In genomic region chr7:155188821-155189599, GRCh38 we compare ENCODE assay signal across 13 cellular contexts.
DNase-seq lines count a peak whose midpoint lies in the region; ATAC-seq and TF ChIP-seq lines count a peak whose summit lies in the region.
"Had no signal": no experiment of that assay in that cellular context is flagged by ENCODE, and none has a peak within 500 bp of the region (broad histone marks: within the 10 kb centered on the region; RNA-seq: fewer than 3 reads in every experiment).

No MANE protein-coding gene starts in this region.

- no TSS peak for BruUV-seq in MCF 10A (replicated peaks; lab: Mats Ljungman, UMichigan)

- H3K4me3 ChIP-seq in breast epithelium = no peak overlapping the region
- no peak overlapping the region for H3K4me3 ChIP-seq in RWPE2 (ENCODE audit: severe bottlenecking)
- H3K4me3 ChIP-seq in HAP-1 = no peak overlapping the region

- no peak overlapping the region for H3K4me3 Mint-ChIP-seq in MCF 10A (ENCODE audit: unreplicated experiment)
- H3K4me3 Mint-ChIP-seq in stimulated activated effector memory CD8-positive, alpha-beta T cell treated with anti-CD3 and anti-CD28 coated beads, Interleukin-12 subunit alpha, Interleukin-12 subunit beta, amount 100 ng/mL, for 72 hours = no peak overlapping the region
- H3K4me3 Mint-ChIP-seq: B cell had no signal

- DNase-seq in MCF 10A (ENCODE audit: unreplicated experiment) = peak; percentile 66
- DNase-seq in breast epithelium (ENCODE audit: low spot score in 2 of 2) = no peak
- DNase-seq in RWPE2 (ENCODE audit: low spot score) = no peak
- DNase-seq in fibroblast of the conjunctiva (ENCODE audit: low read depth) = peak; percentile 34
- DNase-seq in stimulated activated effector memory CD8-positive, alpha-beta T cell treated with anti-CD3 and anti-CD28 coated beads, Interleukin-12 subunit alpha, Interleukin-12 subunit beta, amount 100 ng/mL, for 72 hours (ENCODE audit: low spot score in 2 of 2) = peak in 1 of 2 donors; percentile 42
- DNase-seq in HAP-1 (ENCODE audit: low spot score in 2 of 2) = no peak
- DNase-seq in NCI-H345 treated with DMSO at 0.1 percent for 48 hours (lab: John Stamatoyannopoulos, UW; ENCODE audit: unreplicated experiment) = no peak
- no peak for DNase-seq in ureter (ENCODE audit: low spot score)
- DNase-seq: activated naive CD4-positive, alpha-beta T cell treated with anti-CD3 and anti-CD28 coated beads, Interleukin-2, amount 50 U/mL, for 16 hours; cerebellar nuclear complex; NCI-H226 had no signal

- POLR2A ChIA-PET in MCF 10A (lab: Yijun Ruan, JAX) = interaction anchor here (0.6 to 1.3 kb wide), 5 partner anchors 22 to 443 kb away, joined by 3 to 5 read pairs (median 3); partner anchors contain the start of gene INSIG1

- in situ Hi-C loops in HAP-1 (cut with MboI; ENCODE audit: low sequenced_read_pairs) = no loop called here

- CTCF ChIA-PET in MCF 10A (lab: Yijun Ruan, JAX) = interaction anchor here (0.6 to 3.9 kb wide), 16 partner anchors 9 to 409 kb away, joined by 3 to 50 read pairs (median 6); no protein-coding TSS in a partner anchor

- H3K36me3 ChIP-seq in breast epithelium (no peaks in the 10 kb centered on the region), RWPE2 (ENCODE audit: low read depth) (no peaks in the 10 kb centered on the region), HAP-1 (replicated peaks) (no peaks in the 10 kb centered on the region)

- H3K4me1 ChIP-seq in breast epithelium (no peaks in the 10 kb centered on the region), RWPE2 (ENCODE audit: insufficient read depth, poor library complexity, severe bottlenecking) (peaks cover 3% of the 10 kb centered on the region), HAP-1 (no peaks in the 10 kb centered on the region)

- peaks cover 5% of the 10 kb centered on the region for H3K4me1 Mint-ChIP-seq in MCF 10A (ENCODE audit: insufficient read depth, unreplicated experiment)
- H3K4me1 Mint-ChIP-seq in stimulated activated effector memory CD8-positive, alpha-beta T cell treated with anti-CD3 and anti-CD28 coated beads, Interleukin-12 subunit alpha, Interleukin-12 subunit beta, amount 100 ng/mL, for 72 hours = peaks cover 42% of the 10 kb centered on the region

- peak; percentile 74 for ATAC-seq in RWPE2 (ENCODE audit: low read depth)
- no peak for ATAC-seq in stimulated activated effector memory CD8-positive, alpha-beta T cell treated with anti-CD3 and anti-CD28 coated beads, Interleukin-12 subunit alpha, Interleukin-12 subunit beta, amount 100 ng/mL, for 72 hours
- ATAC-seq: Panc1 had no signal

- TF ChIP-seq CTCF in MCF 10A (IDR thresholded peaks at IDR 0.05; ENCODE audit: unreplicated experiment) (no peak), breast epithelium (IDR thresholded peaks at IDR 0.05) (no peak), RWPE2 (IDR thresholded peaks at IDR 0.05; ENCODE audit: poor library complexity, severe bottlenecking) (no peak)

- H3K9me3 ChIP-seq in breast epithelium (peaks cover 17 to 23% of the 10 kb centered on the region in 2 donors), RWPE2 (ENCODE audit: severe bottlenecking) (peaks cover 13% of the 10 kb centered on the region), HAP-1 (peaks cover 5% of the 10 kb centered on the region; the same call in 1 of the 2 replicates)

- H3K27ac ChIP-seq in breast epithelium (no peak overlapping the region), RWPE2 (ENCODE audit: poor library complexity, severe bottlenecking) (peak overlapping the region; percentile 22)

- no peak for TF ChIP-seq POLR2A in breast epithelium (IDR thresholded peaks at IDR 0.05)

- H3K27ac Mint-ChIP-seq in MCF 10A (ENCODE audit: low read depth, unreplicated experiment) = no peak overlapping the region
- peak overlapping the region; percentile 15 for H3K27ac Mint-ChIP-seq in stimulated activated effector memory CD8-positive, alpha-beta T cell treated with anti-CD3 and anti-CD28 coated beads, Interleukin-12 subunit alpha, Interleukin-12 subunit beta, amount 100 ng/mL, for 72 hours
- H3K27ac Mint-ChIP-seq: B cell had no signal

- H3K36me3 Mint-ChIP-seq in MCF 10A (ENCODE audit: insufficient read depth, unreplicated experiment) = no peaks in the 10 kb centered on the region
- H3K36me3 Mint-ChIP-seq in stimulated activated effector memory CD8-positive, alpha-beta T cell treated with anti-CD3 and anti-CD28 coated beads, Interleukin-12 subunit alpha, Interleukin-12 subunit beta, amount 100 ng/mL, for 72 hours = peaks cover 10% of the 10 kb centered on the region

- no peaks in the 10 kb centered on the region for H3K27me3 ChIP-seq in breast epithelium
- no peaks in the 10 kb centered on the region for H3K27me3 ChIP-seq in RWPE2 (ENCODE audit: insufficient read depth, poor library complexity, severe bottlenecking)
- H3K27me3 ChIP-seq in HAP-1 (ENCODE audit: low read depth) = no peaks in the 10 kb centered on the region

- H3K27me3 Mint-ChIP-seq in MCF 10A (ENCODE audit: insufficient read depth, unreplicated experiment) = no peaks in the 10 kb centered on the region

- H3K9me3 Mint-ChIP-seq in MCF 10A (ENCODE audit: unreplicated experiment) = peaks cover 9% of the 10 kb centered on the region
- peaks cover 12% of the 10 kb centered on the region for H3K9me3 Mint-ChIP-seq in stimulated activated effector memory CD8-positive, alpha-beta T cell treated with anti-CD3 and anti-CD28 coated beads, Interleukin-12 subunit alpha, Interleukin-12 subunit beta, amount 100 ng/mL, for 72 hours

- intact Hi-C loops in MCF 10A (cut with micrococcal nuclease) (no loop called here), breast epithelium (cut with DNase I; ENCODE audit: low total_unique reads) (loop anchor here (10.0 kb wide), 1 partner anchor 166 kb away; no protein-coding TSS in a partner anchor)

Comparison
In these comparisons a context has a peak if more than half of its experiments do, and no peak if none do; other contexts are left out.
1. DNase-seq: peak in MCF 10A (single experiment) and fibroblast of the conjunctiva (single experiment); none in breast epithelium (0 of 2), RWPE2 (single experiment), HAP-1 (0 of 2), NCI-H345 treated with DMSO at 0.1 percent for 48 hours (single experiment) and ureter (single experiment).